12 cellular contexts compared by ENCODE assay signal in the genomic region with DNA sequence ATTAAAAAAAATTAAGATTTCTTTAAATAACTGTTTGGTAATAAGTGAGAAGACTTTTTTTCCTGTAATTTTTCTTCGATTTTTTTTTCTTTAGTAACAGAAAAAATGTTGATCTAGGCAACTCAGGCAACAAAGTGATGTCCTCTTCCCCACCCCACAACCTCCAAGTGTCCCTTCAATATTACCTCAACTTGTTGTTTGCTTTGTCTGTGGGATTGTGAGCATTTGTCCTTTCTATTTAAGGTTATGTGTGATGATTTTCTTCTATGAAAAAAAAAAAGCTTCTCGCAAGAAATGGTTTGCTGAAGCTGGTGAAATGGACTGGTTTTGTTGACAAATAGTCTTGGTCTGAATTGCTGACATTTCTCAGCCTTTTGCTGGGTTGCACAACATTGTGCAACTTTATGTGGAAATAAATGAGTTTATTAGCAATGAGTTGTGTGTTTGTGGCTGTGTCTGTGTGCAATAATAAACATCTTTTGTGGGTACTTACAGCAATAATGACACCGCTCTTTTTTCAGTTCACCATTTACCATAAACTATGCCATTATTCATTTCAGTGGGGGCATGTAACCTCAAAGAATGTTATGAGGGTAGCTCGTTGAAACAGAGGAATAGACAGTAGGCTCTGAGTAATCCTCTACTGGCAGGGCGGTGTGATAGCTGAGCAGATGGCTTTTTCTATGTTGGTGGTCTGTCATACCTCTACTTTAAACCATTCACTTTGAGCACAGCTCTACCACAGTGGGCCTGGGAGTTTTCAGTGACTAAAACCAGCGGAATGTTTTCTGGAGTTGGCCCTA.
A peak's percentile ranks its signal among the peaks of the same experiment; 100 is the strongest.
DNase-seq lines count a peak whose midpoint lies in the region; ATAC-seq and TF ChIP-seq lines count a peak whose summit lies in the region.
"Had no signal": no experiment of that assay in that cellular context is flagged by ENCODE, and none has a peak within 500 bp of the region (broad histone marks: within the 10 kb centered on the region; RNA-seq: fewer than 3 reads in every experiment).

No MANE protein-coding gene starts in this region.

- TF ChIP-seq CTCF in fibroblast of pulmonary artery (IDR thresholded peaks at IDR 0.05; ENCODE audit: low read length, missing control alignments): no peak
- no peak for TF ChIP-seq CTCF in WTC11 (IDR thresholded peaks at IDR 0.05)

- POLR2A ChIA-PET in activated CD4-positive, alpha-beta T cell treated with anti-CD3 and anti-CD28 coated beads for 36 hours (lab: Charles Lee): interaction anchor here (0.6 kb wide), 1 partner anchor 23 kb away, joined by 7 read pairs; no protein-coding TSS in a partner anchor
- POLR2A ChIA-PET in WTC11 (lab: Charles Lee): no interaction called here

- peaks cover 3% of the 10 kb centered on the region for H3K4me1 Mint-ChIP-seq in activated CD4-positive, alpha-beta T cell treated with anti-CD3 and anti-CD28 coated beads for 36 hours
- H3K4me1 Mint-ChIP-seq in WTC11: peaks cover 8% of the 10 kb centered on the region

- peaks cover 5% of the 10 kb centered on the region for H3K27me3 Mint-ChIP-seq in activated CD4-positive, alpha-beta T cell treated with anti-CD3 and anti-CD28 coated beads for 36 hours
- no peaks in the 10 kb centered on the region for H3K27me3 Mint-ChIP-seq in WTC11 (ENCODE audit: low read depth)

- no peak for ATAC-seq in activated CD4-positive, alpha-beta T cell treated with anti-CD3 and anti-CD28 coated beads for 36 hours
- ATAC-seq in GM18505 (IDR thresholded peaks at IDR 0.05; ENCODE audit: unreplicated experiment) (no peak), WTC11 (no peak)

- intact Hi-C loops in activated CD4-positive, alpha-beta T cell treated with anti-CD3 and anti-CD28 coated beads for 36 hours (cut with DNase I, micrococcal nuclease): no loop called here

- no peak for TF ChIP-seq POLR2A in GM18505 (IDR thresholded peaks at IDR 0.05; ENCODE audit: borderline replicate concordance, extremely low read depth, insufficient read depth, insufficient read length)

- no peak overlapping the region for H3K27ac Mint-ChIP-seq in activated CD4-positive, alpha-beta T cell treated with anti-CD3 and anti-CD28 coated beads for 36 hours
- no peak overlapping the region for H3K27ac Mint-ChIP-seq in WTC11
- H3K27ac Mint-ChIP-seq: progenitor cell of endocrine pancreas had no signal

- CTCF ChIA-PET in activated CD4-positive, alpha-beta T cell treated with anti-CD3 and anti-CD28 coated beads for 36 hours (lab: Charles Lee): no interaction called here
- CTCF ChIA-PET in WTC11 (lab: Charles Lee): no interaction called here

- peaks cover 4% of the 10 kb centered on the region for H3K9me3 Mint-ChIP-seq in activated CD4-positive, alpha-beta T cell treated with anti-CD3 and anti-CD28 coated beads for 36 hours (ENCODE audit: low read depth)
- H3K9me3 Mint-ChIP-seq in WTC11: no peaks in the 10 kb centered on the region

- no peaks in the 10 kb centered on the region for H3K36me3 Mint-ChIP-seq in activated CD4-positive, alpha-beta T cell treated with anti-CD3 and anti-CD28 coated beads for 36 hours (ENCODE audit: low read depth)
- H3K36me3 Mint-ChIP-seq in WTC11: no peaks in the 10 kb centered on the region

- DNase-seq in ELR (ENCODE audit: low read depth): peak; percentile 94
- peak; percentile 98 for DNase-seq in SIG-M5 treated with dmso at 0.1 percent for 504 hours (lab: John Stamatoyannopoulos, UW; ENCODE audit: unreplicated experiment)
- peak; percentile 90 for DNase-seq in fibroblast of pulmonary artery (ENCODE audit: low read depth)
- DNase-seq in renal cortical epithelial cell (ENCODE audit: low read depth): peak; percentile 97
- no peak for DNase-seq in cerebellar cortex (ENCODE audit: low spot score)
- no peak for DNase-seq in activated CD4-positive, alpha-beta T cell treated with anti-CD3 and anti-CD28 coated beads for 36 hours
- no peak for DNase-seq in WTC11 (ENCODE audit: low spot score)
- DNase-seq: heart right ventricle; NCI-H524; stimulated activated naive CD4-positive, alpha-beta T cell had no signal

- H3K4me3 ChIP-seq in fibroblast of pulmonary artery (replicated peaks; ENCODE audit: low read depth, low read length): no peak overlapping the region
- H3K4me3 ChIP-seq: heart right ventricle had no signal

- no peak overlapping the region for H3K4me3 Mint-ChIP-seq in activated CD4-positive, alpha-beta T cell treated with anti-CD3 and anti-CD28 coated beads for 36 hours
- H3K4me3 Mint-ChIP-seq in WTC11: no peak overlapping the region

TF ChIP-seq in WTC11, 78 proteins besides CTCF, POLR2A, EP300 and RAD21:
- TF ChIP-seq JAZF1 (CRISPR knock-in tag; IDR thresholded peaks at IDR 0.05) (no peak), ZNF671 (CRISPR knock-in tag; IDR thresholded peaks at IDR 0.05) (no peak), FOXJ3 (CRISPR knock-in tag; IDR thresholded peaks at IDR 0.05; ENCODE audit: borderline replicate concordance) (no peak), SOX15 (CRISPR knock-in tag; IDR thresholded peaks at IDR 0.05) (no peak), CREM (CRISPR knock-in tag; IDR thresholded peaks at IDR 0.05) (no peak)
- TF ChIP-seq, protein P1, sequence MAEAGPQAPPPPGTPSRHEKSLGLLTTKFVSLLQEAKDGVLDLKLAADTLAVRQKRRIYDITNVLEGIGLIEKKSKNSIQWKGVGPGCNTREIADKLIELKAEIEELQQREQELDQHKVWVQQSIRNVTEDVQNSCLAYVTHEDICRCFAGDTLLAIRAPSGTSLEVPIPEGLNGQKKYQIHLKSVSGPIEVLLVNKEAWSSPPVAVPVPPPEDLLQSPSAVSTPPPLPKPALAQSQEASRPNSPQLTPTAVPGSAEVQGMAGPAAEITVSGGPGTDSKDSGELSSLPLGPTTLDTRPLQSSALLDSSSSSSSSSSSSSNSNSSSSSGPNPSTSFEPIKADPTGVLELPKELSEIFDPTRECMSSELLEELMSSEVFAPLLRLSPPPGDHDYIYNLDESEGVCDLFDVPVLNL (CRISPR knock-in tag; IDR thresholded peaks at IDR 0.05; ENCODE audit: borderline replicate concordance, low read depth): no peak

Comparison
In these comparisons a context has a peak if more than half of its experiments do, and no peak if none do; other contexts are left out.
1. DNase-seq: peak in ELR (single experiment), SIG-M5 treated with dmso at 0.1 percent for 504 hours (single experiment), fibroblast of pulmonary artery (single experiment) and renal cortical epithelial cell (single experiment); none in cerebellar cortex (single experiment), activated CD4-positive, alpha-beta T cell treated with anti-CD3 and anti-CD28 coated beads for 36 hours (single experiment) and WTC11 (single experiment).